In the genomic region with DNA sequence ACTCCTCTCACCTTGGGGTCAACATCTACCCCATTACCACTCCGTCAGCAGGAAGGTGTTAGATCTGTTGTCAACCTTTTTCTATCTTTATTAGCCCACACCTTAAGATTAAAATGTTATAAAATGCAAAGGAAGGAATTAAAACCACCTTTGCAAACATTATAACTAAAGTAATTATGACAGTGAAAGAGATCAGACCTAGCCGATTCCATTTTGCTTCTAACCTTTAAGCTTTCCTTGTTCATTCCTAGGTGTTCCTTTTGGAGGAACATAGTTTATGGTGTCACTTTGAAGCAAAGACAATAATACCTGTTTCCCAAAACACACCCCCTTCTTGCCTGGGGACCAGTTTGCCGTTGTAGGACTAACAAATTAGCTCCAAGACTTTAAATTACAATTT, we compare ENCODE assay signal across 21 cellular contexts.
"Had no signal": no experiment of that assay in that cellular context is flagged by ENCODE, and none has a peak within 500 bp of the region (broad histone marks: within the 10 kb centered on the region; RNA-seq: fewer than 3 reads in every experiment).

No MANE protein-coding gene starts in this region.

- H3K27ac Mint-ChIP-seq: IgD-negative memory B cell, T-helper 17 cell had no signal

- H3K4me3 ChIP-seq: MG63 had no signal

- H3K27me3 ChIP-seq: MG63 had no signal

- H3K27me3 Mint-ChIP-seq: IgD-negative memory B cell, T-helper 17 cell had no signal

- H3K9me3 ChIP-seq: MG63, SK-N-SH had no signal

- DNase-seq: KBM-7, MG63, NCI-H1092, NCI-H1105 treated with DMSO at 0.1 percent for 48 hours, NCI-H1417 treated with DMSO at 0.1 percent for 48 hours, NCI-H146, NCI-H1694 treated with DMSO at 0.1 percent for 48 hours, NCI-H1930, NCI-H2081, NCI-H2107, NCI-H2227 treated with DMSO at 0.1 percent for 48 hours, NCI-H524 treated with DMSO at 0.1 percent for 48 hours, NCI-H774, PC-3, SHP77, SK-N-SH, T-helper 1 cell, T-helper 17 cell had no signal

- H3K4me2 ChIP-seq: SK-N-SH had no signal

- H3K4me1 Mint-ChIP-seq: IgD-negative memory B cell, T-helper 17 cell had no signal

- H3K4me3 Mint-ChIP-seq: IgD-negative memory B cell, T-helper 17 cell had no signal

- H3K27ac ChIP-seq: RWPE1 had no signal

- H3K36me3 Mint-ChIP-seq: IgD-negative memory B cell had no signal

- H3K9ac ChIP-seq: SK-N-SH had no signal

- H3K9me2 ChIP-seq: SK-N-SH had no signal

- ATAC-seq: Panc1, PC-3, T-helper 17 cell had no signal

- H3K36me3 ChIP-seq: MG63 had no signal
